24 cellular contexts compared by ENCODE assay signal in genomic region chr22:23199159-23199558, GRCh38. TPM values are rescaled to one million over a fixed set of nuclear protein-coding genes. Genes with fewer than 3 reads are reported as not detected.
A peak's percentile ranks its signal among the peaks of the same experiment; 100 is the strongest.
DNase-seq lines count a peak whose midpoint lies in the region; ATAC-seq, FAIRE-seq and TF ChIP-seq lines count a peak whose summit lies in the region.
"Had no signal": no experiment of that assay in that cellular context is flagged by ENCODE, and none has a peak within 500 bp of the region (broad histone marks: within the 10 kb centered on the region; RNA-seq: fewer than 3 reads in every experiment).

No MANE protein-coding gene starts in this region.

- H3K79me2 ChIP-seq in endothelial cell of umbilical vein (ENCODE audit: control insufficient read depth, insufficient read depth, low read length), result peaks cover 95% of the 10 kb centered on the region

- H3K36me3 ChIP-seq in endothelial cell of umbilical vein (ENCODE audit: control insufficient read depth in 2 of 2, extremely low read depth in 1 of 2, insufficient read depth in 2 of 2, low read length in 2 of 2), result peaks cover 5 to 7% of the 10 kb centered on the region in 2 experiments
- H3K36me3 ChIP-seq in spleen, result peaks cover 0 to 29% (median 5%) of the 10 kb centered on the region in 6 donors
- H3K36me3 ChIP-seq: colonic mucosa had no signal

- H3K27ac Mint-ChIP-seq in activated naive CD8-positive, alpha-beta T cell, result peak overlapping the region; percentile 28
- H3K27ac Mint-ChIP-seq in activated naive CD8-positive, alpha-beta T cell treated with anti-CD3 and anti-CD28 coated beads, Interleukin-2, amount 50 U/mL, for 24 hours, result no peak overlapping the region
- H3K27ac Mint-ChIP-seq in WTC11, result peak overlapping the region; percentile 60
- H3K27ac Mint-ChIP-seq: activated CD8-positive, alpha-beta memory T cell treated with anti-CD3 and anti-CD28 coated beads, Interleukin-2, amount 10 ng/mL, durations not matched to agents 7 days and 5 days; T-helper 2 cell treated with Interferon-gamma antibody and Interleukin-4, amounts not matched to agents 5 μg/mL and 100 μg/mL, for 36 hours had no signal

- peaks cover 46% of the 10 kb centered on the region for H3K4me1 Mint-ChIP-seq in activated naive CD8-positive, alpha-beta T cell (ENCODE audit: low read depth)
- H3K4me1 Mint-ChIP-seq in activated naive CD8-positive, alpha-beta T cell treated with anti-CD3 and anti-CD28 coated beads, Interleukin-2, amount 50 U/mL, for 24 hours, result peaks cover 22% of the 10 kb centered on the region
- peaks cover 54% of the 10 kb centered on the region for H3K4me1 Mint-ChIP-seq in WTC11
- H3K4me1 Mint-ChIP-seq: activated CD8-positive, alpha-beta memory T cell treated with anti-CD3 and anti-CD28 coated beads, Interleukin-2, amount 10 ng/mL, durations not matched to agents 7 days and 5 days had no signal

- no peak overlapping the region for H3K9ac ChIP-seq in endothelial cell of umbilical vein (replicated peaks; ENCODE audit: extremely low read depth, insufficient read depth, low read length)

- no peak for TF ChIP-seq POLR2A in endothelial cell of umbilical vein (IDR thresholded peaks at IDR 0.05; ENCODE audit: low read depth, low read length)
- no peak for TF ChIP-seq POLR2A in spleen (IDR thresholded peaks at IDR 0.05)

- TF ChIP-seq CTCF in WTC11 (IDR thresholded peaks at IDR 0.05), result no peak
- no peak for TF ChIP-seq CTCF in endothelial cell of umbilical vein (IDR thresholded peaks at IDR 0.05; ENCODE audit: extremely low read depth in 1 of 2, insufficient read depth in 1 of 2, low read depth in 1 of 2, low read length in 2 of 2)
- no peak for TF ChIP-seq CTCF in spleen (IDR thresholded peaks at IDR 0.05 in 8 of 11, conservative IDR thresholded peaks at IDR 0.05 in 3 of 11)
- TF ChIP-seq CTCF in foreskin keratinocyte (conservative IDR thresholded peaks at IDR 0.05), result no peak

- H3K27ac ChIP-seq in endothelial cell of umbilical vein (ENCODE audit: insufficient read depth, low read depth, low read length) (peak overlapping the region; percentile 61), spleen (no peak overlapping the region), foreskin keratinocyte (no peak overlapping the region)
- H3K27ac ChIP-seq: A549, colonic mucosa had no signal

- intact Hi-C loops in endothelial cell of umbilical vein (cut with micrococcal nuclease) (loop anchor here (1.0 kb wide), 2 partner anchors 8 to 16 kb away; no protein-coding TSS in a partner anchor), spleen (cut with DNase I; ENCODE audit: low total_unique reads) (no loop called here)

- H3K4me3 ChIP-seq in endothelial cell of umbilical vein (replicated peaks in 1 of 3; ENCODE audit: insufficient read depth in 1 of 3, low read depth in 1 of 3, low read length in 3 of 3) (no peak overlapping the region), spleen (no peak overlapping the region)
- H3K4me3 ChIP-seq: A549, colonic mucosa had no signal

- H2AFZ ChIP-seq in endothelial cell of umbilical vein (ENCODE audit: low read depth, low read length), result no peak overlapping the region

- H3K27me3 Mint-ChIP-seq in activated naive CD8-positive, alpha-beta T cell, result no peaks in the 10 kb centered on the region
- H3K27me3 Mint-ChIP-seq in activated naive CD8-positive, alpha-beta T cell treated with anti-CD3 and anti-CD28 coated beads, Interleukin-2, amount 50 U/mL, for 24 hours, result no peaks in the 10 kb centered on the region
- no peaks in the 10 kb centered on the region for H3K27me3 Mint-ChIP-seq in WTC11 (ENCODE audit: low read depth)
- H3K27me3 Mint-ChIP-seq: activated CD8-positive, alpha-beta memory T cell treated with anti-CD3 and anti-CD28 coated beads, Interleukin-2, amount 10 ng/mL, durations not matched to agents 7 days and 5 days had no signal

- WGBS in spleen, 5 donors, result 51 to 91% (median 69%) methylated on average over 5 to 8 of the region's 8 CpGs

- H3K9me1 ChIP-seq in endothelial cell of umbilical vein (replicated peaks; ENCODE audit: control insufficient read depth, extremely low read depth, insufficient read depth, low read length), result no peaks in the 10 kb centered on the region

- CTCF ChIA-PET in WTC11 (lab: Charles Lee), result no interaction called here
- CTCF ChIA-PET in endothelial cell of umbilical vein (lab: Charles Lee), result interaction anchor here (1.4 to 1.8 kb wide), 3 partner anchors 14 to 43 kb away, joined by 3 to 5 read pairs (median 3); no protein-coding TSS in a partner anchor

- H3K4me1 ChIP-seq in endothelial cell of umbilical vein (ENCODE audit: control insufficient read depth, extremely low read depth, insufficient read depth, low read length) (peaks cover 28% of the 10 kb centered on the region), spleen (peaks cover 10 to 81% (median 41%) of the 10 kb centered on the region in 6 donors), foreskin keratinocyte (no peaks in the 10 kb centered on the region)
- H3K4me1 ChIP-seq: A549, colonic mucosa had no signal

- POLR2A ChIA-PET in WTC11 (lab: Charles Lee) (interaction anchor here (0.7 kb wide), 1 partner anchor 15 kb away, joined by 5 read pairs; no protein-coding TSS in a partner anchor), endothelial cell of umbilical vein (lab: Charles Lee) (interaction anchor here (0.6 kb wide), 1 partner anchor 689 kb away, joined by 3 read pairs; no protein-coding TSS in a partner anchor)

- no peak overlapping the region for H3K4me3 Mint-ChIP-seq in activated naive CD8-positive, alpha-beta T cell
- H3K4me3 Mint-ChIP-seq in activated naive CD8-positive, alpha-beta T cell treated with anti-CD3 and anti-CD28 coated beads, Interleukin-2, amount 50 U/mL, for 24 hours, result no peak overlapping the region
- H3K4me3 Mint-ChIP-seq in WTC11, result no peak overlapping the region
- H3K4me3 Mint-ChIP-seq: activated CD8-positive, alpha-beta memory T cell treated with anti-CD3 and anti-CD28 coated beads, Interleukin-2, amount 10 ng/mL, durations not matched to agents 7 days and 5 days; CD8-positive, alpha-beta T cell; T-helper 2 cell treated with Interferon-gamma antibody and Interleukin-4, amounts not matched to agents 5 μg/mL and 100 μg/mL, for 36 hours had no signal

- H3K4me2 ChIP-seq in endothelial cell of umbilical vein (ENCODE audit: insufficient read depth, low read length), result no peak overlapping the region
- H3K4me2 ChIP-seq: A549 had no signal

- FAIRE-seq in endothelial cell of umbilical vein (lab: Jason Lieb, UNC), result peak; percentile 46
- FAIRE-seq: A549, HTR-8/SVneo, urothelium cell line had no signal

- H3K9me3 ChIP-seq in endothelial cell of umbilical vein (replicated peaks; ENCODE audit: control insufficient read depth, insufficient read depth, low read length), result no peaks in the 10 kb centered on the region
- no peaks in the 10 kb centered on the region for H3K9me3 ChIP-seq in spleen
- H3K9me3 ChIP-seq: A549, colonic mucosa had no signal

- no peak for ATAC-seq in activated naive CD8-positive, alpha-beta T cell treated with anti-CD3 and anti-CD28 coated beads, Interleukin-2, amount 50 U/mL, for 24 hours
- ATAC-seq in WTC11, result peak; percentile 48
- no peak for ATAC-seq in GM18502 (IDR thresholded peaks at IDR 0.05; ENCODE audit: poor library complexity, unreplicated experiment)
- no peak for ATAC-seq in foreskin keratinocyte
- ATAC-seq: A549; activated CD8-positive, alpha-beta memory T cell treated with anti-CD3 and anti-CD28 coated beads, Interleukin-2, amount 10 ng/mL, durations not matched to agents 7 days and 5 days; CD8-positive, alpha-beta T cell; esophagus mucosa had no signal

- dilution Hi-C loops in endothelial cell of umbilical vein (cut with MboI; ENCODE audit: extremely low pct_ligation_motif_present, low sequenced_read_pairs), result no loop called here

- H4K20me1 ChIP-seq in endothelial cell of umbilical vein (replicated peaks; ENCODE audit: control insufficient read depth, extremely low read depth, insufficient read depth, low read length), result peaks cover 12% of the 10 kb centered on the region

- no peak for DNase-seq in activated naive CD8-positive, alpha-beta T cell treated with anti-CD3 and anti-CD28 coated beads, Interleukin-2, amount 50 U/mL, for 24 hours
- DNase-seq in WTC11 (ENCODE audit: low spot score), result no peak
- peak; percentile 77 for DNase-seq in endothelial cell of umbilical vein (ENCODE audit: low read depth, low spot score)
- DNase-seq in spleen, result peak; percentile 51
- DNase-seq in iPS-NIHi7 (ENCODE audit: extremely low spot score), result no peak
- no peak for DNase-seq in foreskin keratinocyte
- DNase-seq: activated CD4-positive, CD25-positive, alpha-beta regulatory T cell treated with anti-CD3 and anti-CD28 coated beads, Interleukin-2, amount 50 U/mL, for 72 hours; activated CD8-positive, alpha-beta memory T cell treated with anti-CD3 and anti-CD28 coated beads, Interleukin-2, amount 10 ng/mL, durations not matched to agents 7 days and 5 days; activated gamma-delta T cell; CD8-positive, alpha-beta T cell; colonic mucosa; EL; SHP77; stimulated activated naive CD4-positive, alpha-beta T cell had no signal

- no peaks in the 10 kb centered on the region for H3K36me3 Mint-ChIP-seq in activated naive CD8-positive, alpha-beta T cell
- no peaks in the 10 kb centered on the region for H3K36me3 Mint-ChIP-seq in activated naive CD8-positive, alpha-beta T cell treated with anti-CD3 and anti-CD28 coated beads, Interleukin-2, amount 50 U/mL, for 24 hours (ENCODE audit: low read depth)
- peaks cover 13% of the 10 kb centered on the region; the same call in 1 of the 2 replicates for H3K36me3 Mint-ChIP-seq in WTC11
- H3K36me3 Mint-ChIP-seq: activated CD8-positive, alpha-beta memory T cell treated with anti-CD3 and anti-CD28 coated beads, Interleukin-2, amount 10 ng/mL, durations not matched to agents 7 days and 5 days had no signal

- no peaks in the 10 kb centered on the region for H3K9me3 Mint-ChIP-seq in activated naive CD8-positive, alpha-beta T cell (ENCODE audit: low read depth)
- no peaks in the 10 kb centered on the region for H3K9me3 Mint-ChIP-seq in activated naive CD8-positive, alpha-beta T cell treated with anti-CD3 and anti-CD28 coated beads, Interleukin-2, amount 50 U/mL, for 24 hours
- H3K9me3 Mint-ChIP-seq in WTC11, result no peaks in the 10 kb centered on the region
- H3K9me3 Mint-ChIP-seq: CD8-positive, alpha-beta T cell; T-helper 2 cell treated with Interferon-gamma antibody and Interleukin-4, amounts not matched to agents 5 μg/mL and 100 μg/mL, for 36 hours had no signal

- H3K27me3 ChIP-seq in endothelial cell of umbilical vein (ENCODE audit: control insufficient read depth in 2 of 2, insufficient read depth in 2 of 2, low read length in 2 of 2), result no peaks in the 10 kb centered on the region
- no peaks in the 10 kb centered on the region for H3K27me3 ChIP-seq in spleen (replicated peaks in 1 of 7)
- no peaks in the 10 kb centered on the region for H3K27me3 ChIP-seq in foreskin keratinocyte
- H3K27me3 ChIP-seq: colonic mucosa had no signal

- BruUV-seq in endothelial cell of umbilical vein (replicated peaks; lab: Mats Ljungman, UMichigan), result no TSS peak

RNA-seq across cellular contexts. Expression of gene BCR, which starts 18.9 kb away (rescaled TPM):
- total RNA-seq in WTC11 (2021) (96.5 to 129 TPM (median 105 TPM) in 3 replicates), endothelial cell of umbilical vein (129 and 131 TPM in 2 replicates), spleen (10 to 100 TPM; 39.3 to 64.8 (median 56.3) TPM), foreskin keratinocyte (55.6 and 58.1 TPM in 2 replicates)
- polyA plus RNA-seq in endothelial cell of umbilical vein (105 and 141 TPM in 2 replicates), spleen (10 to 100 TPM; 15.2 to 21.9 (median 15.8) TPM), foreskin keratinocyte (32.6 and 37.5 TPM in 2 replicates)
- polyA plus RNA-seq in endothelial cell of umbilical vein (2011; cell fraction: cytosol; rRNA removed), result 167 and 188 TPM in 2 replicates
- 209 and 215 TPM in 2 replicates for polyA plus RNA-seq in endothelial cell of umbilical vein (2011; cell fraction: nucleus; rRNA removed)
- 113 and 163 TPM in 2 replicates for polyA plus RNA-seq in endothelial cell of umbilical vein (2012)
- 216 and 282 TPM in 2 replicates for polyA minus RNA-seq in endothelial cell of umbilical vein
- polyA minus RNA-seq in endothelial cell of umbilical vein (2011; cell fraction: cytosol; rRNA and poly(A)+ RNA removed), result 26.9 TPM
- polyA minus RNA-seq in endothelial cell of umbilical vein (2011; cell fraction: nucleus; rRNA and poly(A)+ RNA removed), result 113 and 114 TPM in 2 replicates

RNA-seq across cellular contexts. Expression of gene RAB36, which starts 53.9 kb away (rescaled TPM):
- total RNA-seq in WTC11 (2021) (0.89 to 1.8 TPM (median 1.1 TPM) in 3 replicates), endothelial cell of umbilical vein (2.6 and 2.7 TPM in 2 replicates), spleen (1 to 10 TPM; 1.6 to 3.7 (median 2.7) TPM), foreskin keratinocyte (3.2 and 4.4 TPM in 2 replicates)
- polyA plus RNA-seq in endothelial cell of umbilical vein (3.1 and 3.3 TPM in 2 replicates), spleen (1 to 10 TPM; 1.0 to 1.3 (median 1.2) TPM), foreskin keratinocyte (2.6 and 3.4 TPM in 2 replicates)
- polyA plus RNA-seq in endothelial cell of umbilical vein (2011; cell fraction: cytosol; rRNA removed), result 2.0 and 2.2 TPM in 2 replicates
- polyA plus RNA-seq in endothelial cell of umbilical vein (2011; cell fraction: nucleus; rRNA removed), result 2.6 and 3.4 TPM in 2 replicates
- 1.7 and 2.2 TPM in 2 replicates for polyA plus RNA-seq in endothelial cell of umbilical vein (2012)
- polyA minus RNA-seq in endothelial cell of umbilical vein, result 2.3 and 4.9 TPM in 2 replicates
- not detected for polyA minus RNA-seq in endothelial cell of umbilical vein (2011; cell fraction: cytosol; rRNA and poly(A)+ RNA removed)
- polyA minus RNA-seq in endothelial cell of umbilical vein (2011; cell fraction: nucleus; rRNA and poly(A)+ RNA removed), result 0.96 and 2.6 TPM in 2 replicates

RNA-seq across cellular contexts. Expression of gene RSPH14, which starts 57.4 kb away (rescaled TPM):
- total RNA-seq in WTC11 (2021) (0.50 to 0.57 TPM in 2 of 3 replicates, not detected in the other), endothelial cell of umbilical vein (not detected in 2 replicates), spleen (under 1 TPM in 2 of 7 donors, not detected in 5; 0.52 to 0.77 TPM), foreskin keratinocyte (not detected in 2 replicates)
- polyA plus RNA-seq in endothelial cell of umbilical vein (0.25 TPM in 1 of 2 replicates, not detected in the other), spleen (under 1 TPM in 2 of 3 donors, not detected in 1; 0.11 to 0.38 TPM), foreskin keratinocyte (0.36 TPM in 1 of 2 replicates, not detected in the other)
- 0.20 TPM in 1 of 2 replicates, not detected in the other for polyA plus RNA-seq in endothelial cell of umbilical vein (2011; cell fraction: cytosol; rRNA removed)
- polyA plus RNA-seq in endothelial cell of umbilical vein (2011; cell fraction: nucleus; rRNA removed), result not detected in 2 replicates
- not detected in 2 replicates for polyA plus RNA-seq in endothelial cell of umbilical vein (2012)
- polyA minus RNA-seq in endothelial cell of umbilical vein, result not detected in 2 replicates
- not detected for polyA minus RNA-seq in endothelial cell of umbilical vein (2011; cell fraction: cytosol; rRNA and poly(A)+ RNA removed)
- not detected in 2 replicates for polyA minus RNA-seq in endothelial cell of umbilical vein (2011; cell fraction: nucleus; rRNA and poly(A)+ RNA removed)
- total RNA-seq: activated CD8-positive, alpha-beta memory T cell treated with anti-CD3 and anti-CD28 coated beads, Interleukin-2, amount 10 ng/mL, durations not matched to agents 7 days and 5 days; esophagus mucosa; glomerular endothelial cell; myocyte; NCI-H460 had no signal

Comparison
In these comparisons a context has a peak if more than half of its experiments do, and no peak if none do; other contexts are left out.
1. DNase-seq: peak in endothelial cell of umbilical vein (single experiment) and spleen (single experiment); none in activated naive CD8-positive, alpha-beta T cell treated with anti-CD3 and anti-CD28 coated beads, Interleukin-2, amount 50 U/mL, for 24 hours (single experiment), WTC11 (single experiment), iPS-NIHi7 (single experiment) and foreskin keratinocyte (0 of 2).